Comparison of ENCODE assay signal across 15 cellular contexts in genomic region chr7:81488210-81488609, GRCh38.
DNase-seq lines count a peak whose midpoint lies in the region; ATAC-seq, FAIRE-seq and TF ChIP-seq lines count a peak whose summit lies in the region.
"Had no signal": no experiment of that assay in that cellular context is flagged by ENCODE, and none has a peak within 500 bp of the region (broad histone marks: within the 10 kb centered on the region; RNA-seq: fewer than 3 reads in every experiment).

No MANE protein-coding gene starts in this region.

- no peak overlapping the region for H3K4me2 ChIP-seq in keratinocyte (ENCODE audit: control insufficient read depth, extremely low read depth, insufficient read depth, low read depth, low read length)

- DNase-seq in ELR (ENCODE audit: low read depth) = peak; percentile 5
- DNase-seq in RWPE2 (ENCODE audit: low spot score) = no peak
- DNase-seq in keratinocyte (ENCODE audit: low read depth, low spot score) = no peak
- DNase-seq in left ventricle myocardium superior = no peak
- no peak for DNase-seq in spleen
- DNase-seq in NCI-H1092 (lab: John Stamatoyannopoulos, UW) = no peak
- DNase-seq in C1 segment of cervical spinal cord (lab: John Stamatoyannopoulos, UW) = no peak
- DNase-seq: CD4-positive, alpha-beta memory T cell; NCI-H1092 treated with DMSO at 0.1 percent for 48 hours; NCI-H1694 treated with DMSO at 0.1 percent for 48 hours; NCI-H446 treated with DMSO at 0.1 percent for 48 hours; NCI-H82; SJCRH30 had no signal

- dilution Hi-C loops in keratinocyte (cut with MboI; ENCODE audit: extremely low pct_ligation_motif_present, low sequenced_read_pairs) = no loop called here

- no peaks in the 10 kb centered on the region for H3K9me3 ChIP-seq in RWPE2 (ENCODE audit: severe bottlenecking)
- H3K9me3 ChIP-seq in keratinocyte (ENCODE audit: control insufficient read depth, low read depth, low read length) = no peaks in the 10 kb centered on the region
- no peaks in the 10 kb centered on the region for H3K9me3 ChIP-seq in spleen
- H3K9me3 ChIP-seq: SJCRH30 had no signal

- no peaks in the 10 kb centered on the region for H3K4me1 ChIP-seq in RWPE2 (ENCODE audit: insufficient read depth, poor library complexity, severe bottlenecking)
- no peaks in the 10 kb centered on the region for H3K4me1 ChIP-seq in keratinocyte (ENCODE audit: control insufficient read depth, extremely low read depth, insufficient read depth, low read length)
- no peaks in the 10 kb centered on the region for H3K4me1 ChIP-seq in spleen
- H3K4me1 ChIP-seq: SJCRH30 had no signal

- H3K27me3 ChIP-seq in RWPE2 (ENCODE audit: insufficient read depth, poor library complexity, severe bottlenecking) (no peaks in the 10 kb centered on the region), keratinocyte (ENCODE audit: control insufficient read depth, extremely low read depth, insufficient read depth, low read length) (no peaks in the 10 kb centered on the region), spleen (replicated peaks in 1 of 7) (no peaks in the 10 kb centered on the region)
- H3K27me3 ChIP-seq: SJCRH30 had no signal

- H3K9me1 ChIP-seq in keratinocyte (ENCODE audit: control insufficient read depth, extremely low read depth, insufficient read depth, low read length) = no peaks in the 10 kb centered on the region

- H3K4me3 ChIP-seq in RWPE2 (ENCODE audit: severe bottlenecking) = no peak overlapping the region
- H3K4me3 ChIP-seq in keratinocyte (ENCODE audit: control insufficient read depth in 2 of 3, extremely low read depth in 1 of 3, insufficient read depth in 2 of 3, low read depth in 1 of 3, low read length in 3 of 3) = no peak overlapping the region
- H3K4me3 ChIP-seq in spleen = peak overlapping the region in 1 of 8 donors; percentile 22
- H3K4me3 ChIP-seq: SJCRH30 had no signal

- H3K36me3 ChIP-seq in RWPE2 (ENCODE audit: low read depth) (no peaks in the 10 kb centered on the region), keratinocyte (ENCODE audit: control insufficient read depth in 2 of 2, extremely low read depth in 1 of 2, insufficient read depth in 2 of 2, low read length in 2 of 2) (no peaks in the 10 kb centered on the region), spleen (no peaks in the 10 kb centered on the region)
- H3K36me3 ChIP-seq: SJCRH30 had no signal

- TF ChIP-seq CTCF in 22Rv1 (IDR thresholded peaks at IDR 0.05) = no peak
- TF ChIP-seq CTCF in RWPE2 (IDR thresholded peaks at IDR 0.05; ENCODE audit: poor library complexity, severe bottlenecking) = no peak
- TF ChIP-seq CTCF in keratinocyte (optimal IDR thresholded peaks at IDR 0.05 in 1 of 3, IDR thresholded peaks at IDR 0.05 in 1 of 3, conservative IDR thresholded peaks at IDR 0.05 in 1 of 3; ENCODE audit: extremely low read depth in 1 of 3, insufficient read depth in 2 of 3, low read length in 3 of 3) = no peak
- no peak for TF ChIP-seq CTCF in spleen (IDR thresholded peaks at IDR 0.05 in 8 of 11, conservative IDR thresholded peaks at IDR 0.05 in 3 of 11)

- WGBS in spleen, 5 donors = 76 to 98% (median 91%) methylated on average over 2 of the region's 2 CpGs

- peak; percentile 45; the same call in 1 of the 3 replicates for ATAC-seq in RWPE2 (ENCODE audit: low read depth)
- ATAC-seq in left ventricle myocardium superior = no peak

- no peaks in the 10 kb centered on the region for H4K20me1 ChIP-seq in keratinocyte (ENCODE audit: control insufficient read depth, extremely low read depth, insufficient read depth, low read length)

- intact Hi-C loops in left ventricle myocardium superior (cut with micrococcal nuclease) (no loop called here), spleen (cut with DNase I; ENCODE audit: low total_unique reads) (no loop called here)

- H3K27ac ChIP-seq in 22Rv1 = peak overlapping the region; percentile 37
- no peak overlapping the region for H3K27ac ChIP-seq in RWPE2 (ENCODE audit: poor library complexity, severe bottlenecking)
- no peak overlapping the region for H3K27ac ChIP-seq in keratinocyte (ENCODE audit: control insufficient read depth, insufficient read depth, low read length)
- peak overlapping the region in 3 of 8 donors; percentile 28 to 66 (median 54) for H3K27ac ChIP-seq in spleen
- H3K27ac ChIP-seq: SJCRH30 had no signal

- H3K9ac ChIP-seq in keratinocyte (ENCODE audit: control insufficient read depth, extremely low read depth, insufficient read depth, low read length) = no peak overlapping the region

- FAIRE-seq in keratinocyte (lab: Jason Lieb, UNC) = peak; percentile 74
- FAIRE-seq: H54 had no signal

- no peaks in the 10 kb centered on the region for H3K79me2 ChIP-seq in keratinocyte (ENCODE audit: control insufficient read depth, insufficient read depth, low read length)

- no peak for TF ChIP-seq POLR2A in spleen (IDR thresholded peaks at IDR 0.05)

- no peak overlapping the region for H2AFZ ChIP-seq in keratinocyte (ENCODE audit: control insufficient read depth, low read length)
